Comparison of ENCODE assay signal across 11 cellular contexts in genomic region chr18:21853020-21853419, GRCh38.
DNase-seq lines count a peak whose midpoint lies in the region; ATAC-seq, FAIRE-seq and TF ChIP-seq lines count a peak whose summit lies in the region.
"Had no signal": no experiment of that assay in that cellular context is flagged by ENCODE, and none has a peak within 500 bp of the region (broad histone marks: within the 10 kb centered on the region; RNA-seq: fewer than 3 reads in every experiment).

No MANE protein-coding gene starts in this region.

- no peak overlapping the region for H3K27ac ChIP-seq in CD8-positive, alpha-beta T cell (ENCODE audit: low read depth, low read length)
- no peak overlapping the region for H3K27ac ChIP-seq in kidney (ENCODE audit: low read depth in 2 of 2, low read length in 2 of 2)

- H3K4me1 ChIP-seq in CD8-positive, alpha-beta T cell (ENCODE audit: insufficient read depth, low read length) = no peaks in the 10 kb centered on the region
- H3K4me1 ChIP-seq in kidney (ENCODE audit: control insufficient read depth in 1 of 2, insufficient read depth in 1 of 2, low read depth in 1 of 2, low read length in 2 of 2) = no peaks in the 10 kb centered on the region

- H3K9me3 ChIP-seq in CD8-positive, alpha-beta T cell (ENCODE audit: low read length) = no peaks in the 10 kb centered on the region
- H3K9me3 ChIP-seq in kidney (ENCODE audit: control insufficient read depth in 1 of 2, low read length in 2 of 2) = no peaks in the 10 kb centered on the region

- H3K4me1 Mint-ChIP-seq in CD8-positive, alpha-beta T cell (ENCODE audit: low read depth) = peaks cover 7% of the 10 kb centered on the region

- H3K9me3 Mint-ChIP-seq in CD8-positive, alpha-beta T cell = no peaks in the 10 kb centered on the region

- peaks cover 50% of the 10 kb centered on the region for H3K36me3 Mint-ChIP-seq in CD8-positive, alpha-beta T cell

- peak; percentile 91 for ATAC-seq in GM19452 (IDR thresholded peaks at IDR 0.05; ENCODE audit: unreplicated experiment)
- ATAC-seq in HG03135 (IDR thresholded peaks at IDR 0.05; ENCODE audit: unreplicated experiment) = peak; percentile 92
- no peak for ATAC-seq in CD8-positive, alpha-beta T cell

- no peaks in the 10 kb centered on the region for H3K27me3 ChIP-seq in GM06990 (replicated peaks; ENCODE audit: control insufficient read depth, insufficient read depth, low read length)
- no peaks in the 10 kb centered on the region for H3K27me3 ChIP-seq in CD8-positive, alpha-beta T cell (ENCODE audit: insufficient read depth, low read length)

- no peaks in the 10 kb centered on the region for H3K27me3 Mint-ChIP-seq in CD8-positive, alpha-beta T cell (ENCODE audit: low read depth)

- H3K4me3 ChIP-seq in GM06990 (replicated peaks; ENCODE audit: low read depth, low read length) (no peak overlapping the region), kidney (ENCODE audit: low read length in 2 of 2) (no peak overlapping the region)
- H3K4me3 ChIP-seq in CD8-positive, alpha-beta T cell (ENCODE audit: low read depth, low read length) = no peak overlapping the region

- H3K27ac Mint-ChIP-seq in CD8-positive, alpha-beta T cell = no peak overlapping the region

- CTCF ChIA-PET in CD8-positive, alpha-beta T cell (lab: Charles Lee) = interaction anchor here (0.6 to 1.0 kb wide), 2 partner anchors 10 to 800 kb away, joined by 3 read pairs; no protein-coding TSS in a partner anchor

- no peak for FAIRE-seq in kidney (lab: Jason Lieb, UNC)
- FAIRE-seq: endothelial cell of umbilical vein had no signal

- DNase-seq in GM06990 (ENCODE audit: extremely low read depth, insufficient read length) (peak; percentile 68), dedifferentiated amniotic fluid mesenchymal stem cell (ENCODE audit: extremely low spot score) (peak; percentile 34), NCI-H748 treated with DMSO at 0.1 percent for 48 hours (lab: John Stamatoyannopoulos, UW) (no peak), kidney (no peak), globus pallidus (ENCODE audit: low spot score) (no peak)
- no peak for DNase-seq in CD8-positive, alpha-beta T cell
- DNase-seq: activated CD4-positive, alpha-beta T cell treated with anti-CD3 and anti-CD28 coated beads for 48 hours; posterior cingulate gyrus had no signal

- H3K36me3 ChIP-seq in GM06990 (ENCODE audit: control insufficient read depth, insufficient read depth, low read length) = no peaks in the 10 kb centered on the region
- H3K36me3 ChIP-seq in CD8-positive, alpha-beta T cell (ENCODE audit: insufficient read depth, low read length) = peaks cover 3% of the 10 kb centered on the region
- H3K36me3 ChIP-seq in kidney (ENCODE audit: control insufficient read depth in 1 of 2, insufficient read depth in 2 of 2, low read length in 2 of 2) = peaks cover 3 to 11% of the 10 kb centered on the region in 2 donors

- POLR2A ChIA-PET in CD8-positive, alpha-beta T cell (lab: Charles Lee) = interaction anchor here (0.8 kb wide), 1 partner anchor 252 kb away, joined by 3 read pairs; the partner anchor contains the start of gene ESCO1

- no peak overlapping the region for H3K9ac ChIP-seq in kidney (ENCODE audit: low read length in 2 of 2)

- TF ChIP-seq CTCF in GM06990 (IDR thresholded peaks at IDR 0.05; ENCODE audit: insufficient read depth, low read length, poor library complexity, severe bottlenecking) = no peak
- no peak for TF ChIP-seq CTCF in CD8-positive, alpha-beta T cell (IDR thresholded peaks at IDR 0.05)
- TF ChIP-seq CTCF in kidney (IDR thresholded peaks at IDR 0.05; ENCODE audit: borderline replicate concordance, extremely low read depth, insufficient read depth) = no peak

- H3K4me3 Mint-ChIP-seq in CD8-positive, alpha-beta T cell = no peak overlapping the region

- intact Hi-C loops in CD8-positive, alpha-beta T cell (cut with DNase I, micrococcal nuclease) = loop anchor here in 1 of 2 experiments (10.0 kb wide), 1 partner anchor 368 kb away; no protein-coding TSS in a partner anchor
- intact Hi-C loops in kidney (cut with DNase I) = no loop called here

Comparison
In these comparisons a context has a peak if more than half of its experiments do, and no peak if none do; other contexts are left out.
1. DNase-seq: peak in GM06990 (single experiment) and dedifferentiated amniotic fluid mesenchymal stem cell (single experiment); none in NCI-H748 treated with DMSO at 0.1 percent for 48 hours (single experiment), CD8-positive, alpha-beta T cell (0 of 7), kidney (single experiment) and globus pallidus (single experiment).